ENCODE assay signal across 9 cellular contexts in genomic region chr9:99118782-99119466, GRCh38. TPM values are rescaled to one million over a fixed set of nuclear protein-coding genes. Genes with fewer than 3 reads are reported as not detected.
A peak's percentile ranks its signal among the peaks of the same experiment; 100 is the strongest.
DNase-seq lines count a peak whose midpoint lies in the region; ATAC-seq and TF ChIP-seq lines count a peak whose summit lies in the region.
"Had no signal": no experiment of that assay in that cellular context is flagged by ENCODE, and none has a peak within 500 bp of the region (broad histone marks: within the 10 kb centered on the region; RNA-seq: fewer than 3 reads in every experiment).

No MANE protein-coding gene starts in this region.

- no peaks in the 10 kb centered on the region for H3K27me3 Mint-ChIP-seq in MCF 10A (ENCODE audit: insufficient read depth, unreplicated experiment)

- H3K9me3 Mint-ChIP-seq in MCF 10A (ENCODE audit: unreplicated experiment): no peaks in the 10 kb centered on the region

- DNase-seq in Jurkat, Clone E6-1 (ENCODE audit: low read depth, low spot score): peak; percentile 85
- DNase-seq in activated T-cell treated with anti-CD3 and anti-CD28 coated beads, Interleukin-2, amount 50 U/mL, for 48 hours: peak; percentile 50 to 62
- peak; percentile 31 for DNase-seq in stimulated activated CD4-positive, alpha-beta T cell treated with anti-CD3 and anti-CD28 coated beads, Interleukin-2, amount 100 ng/mL, for 48 hours
- DNase-seq in RKO (ENCODE audit: low spot score) (no peak), MCF 10A (ENCODE audit: unreplicated experiment) (no peak), NCI-H2171 treated with DMSO at 0.1 percent for 48 hours (lab: John Stamatoyannopoulos, UW) (no peak)
- DNase-seq: pancreas had no signal

- H3K4me1 Mint-ChIP-seq in MCF 10A (ENCODE audit: insufficient read depth, unreplicated experiment): peaks cover 16% of the 10 kb centered on the region

- CTCF ChIA-PET in MCF 10A (lab: Yijun Ruan, JAX): no interaction called here

- H3K4me3 Mint-ChIP-seq in MCF 10A (ENCODE audit: unreplicated experiment): no peak overlapping the region

- TF ChIP-seq CTCF in MCF 10A (IDR thresholded peaks at IDR 0.05; ENCODE audit: unreplicated experiment): no peak

- intact Hi-C loops in MCF 10A (cut with micrococcal nuclease): no loop called here

- no peak overlapping the region for H3K27ac Mint-ChIP-seq in MCF 10A (ENCODE audit: low read depth, unreplicated experiment)

- H3K4me3 ChIP-seq in GM08714 (ENCODE audit: low read length): peak overlapping the region; percentile 39; the same call in 1 of the 2 replicates
- peak overlapping the region; percentile 35 for H3K4me3 ChIP-seq in Jurkat, Clone E6-1 (ENCODE audit: low read length)
- H3K4me3 ChIP-seq: pancreas had no signal

- no TSS peak for BruUV-seq in MCF 10A (replicated peaks; lab: Mats Ljungman, UMichigan)

- peak; percentile 95 for ATAC-seq in GM21528 (IDR thresholded peaks at IDR 0.05; ENCODE audit: low FRiP score, unreplicated experiment)

- no peaks in the 10 kb centered on the region for H3K36me3 Mint-ChIP-seq in MCF 10A (ENCODE audit: insufficient read depth, unreplicated experiment)

- POLR2A ChIA-PET in MCF 10A (lab: Yijun Ruan, JAX): interaction anchor here (1.0 to 1.4 kb wide), 2 partner anchors 13 to 48 kb away, joined by 3 to 4 read pairs; no protein-coding TSS in a partner anchor

RNA-seq across cellular contexts. Expression of gene TGFBR1, which starts 14.0 kb away (rescaled TPM):
- 8.5 TPM for polyA plus RNA-seq in Jurkat, Clone E6-1 (2012; ENCODE audit: insufficient read depth, insufficient read length)
- 27.6 and 29.4 TPM in 2 replicates for total RNA-seq in MCF 10A (2022)

Comparison
In these comparisons a context has a peak if more than half of its experiments do, and no peak if none do; other contexts are left out.
1. DNase-seq: peak in Jurkat, Clone E6-1 (single experiment), activated T-cell treated with anti-CD3 and anti-CD28 coated beads, Interleukin-2, amount 50 U/mL, for 48 hours (2 of 2) and stimulated activated CD4-positive, alpha-beta T cell treated with anti-CD3 and anti-CD28 coated beads, Interleukin-2, amount 100 ng/mL, for 48 hours (2 of 2); none in RKO (single experiment), MCF 10A (single experiment) and NCI-H2171 treated with DMSO at 0.1 percent for 48 hours (single experiment).